In the genomic region with DNA sequence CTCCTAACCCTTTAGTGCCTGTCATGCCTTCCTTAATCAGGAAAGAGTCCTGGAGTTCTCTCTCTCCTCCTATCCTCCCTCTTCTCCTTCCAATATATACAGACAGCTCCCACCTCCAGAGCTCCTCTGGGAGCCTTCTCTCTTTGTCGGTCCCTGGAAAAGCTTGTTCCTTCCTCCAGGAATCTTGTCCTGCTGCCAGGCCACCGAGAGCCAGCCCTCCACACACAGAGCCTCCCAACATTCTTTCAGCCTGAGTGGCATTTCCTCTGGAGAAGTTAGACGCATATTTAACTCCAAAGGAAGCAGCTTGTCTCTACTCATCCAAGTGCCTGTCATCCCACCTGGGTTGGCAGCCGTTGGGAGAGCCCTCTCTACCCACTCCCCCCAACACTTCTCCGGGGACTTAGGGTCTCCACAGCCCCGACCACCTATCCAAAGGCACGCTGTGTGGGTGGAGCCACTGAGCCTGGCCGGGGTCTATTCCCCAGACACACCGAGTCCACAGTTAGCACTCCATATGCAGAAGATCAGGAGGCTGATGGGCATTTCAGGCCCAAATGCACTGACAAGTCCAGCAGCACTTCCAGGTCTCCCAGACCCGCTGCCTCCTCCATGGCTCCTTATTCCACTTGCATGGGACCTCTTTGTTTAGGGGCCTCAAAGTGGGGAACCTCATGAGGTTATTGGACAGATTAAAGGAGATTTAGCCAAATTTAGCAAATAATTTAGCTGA, we compare ENCODE assay signal across 10 cellular contexts. TPM values are rescaled to one million over a fixed set of nuclear protein-coding genes. Genes with fewer than 3 reads are reported as not detected.
A peak's percentile ranks its signal among the peaks of the same experiment; 100 is the strongest.
DNase-seq lines count a peak whose midpoint lies in the region; ATAC-seq and TF ChIP-seq lines count a peak whose summit lies in the region.
"Had no signal": no experiment of that assay in that cellular context is flagged by ENCODE, and none has a peak within 500 bp of the region (broad histone marks: within the 10 kb centered on the region; RNA-seq: fewer than 3 reads in every experiment).

No MANE protein-coding gene starts in this region.

- no peaks in the 10 kb centered on the region for H3K9me2 ChIP-seq in PC-3 (replicated peaks; ENCODE audit: low read length)

- no TSS peak for BruUV-seq in PC-3 (replicated peaks; lab: Mats Ljungman, UMichigan)

- peaks cover 56% of the 10 kb centered on the region for H3K4me1 ChIP-seq in PC-3 (ENCODE audit: insufficient read depth, low read length)
- H3K4me1 ChIP-seq in muscle layer of colon (ENCODE audit: insufficient read depth, low read length), result peaks cover 59% of the 10 kb centered on the region

- H3K36me3 ChIP-seq in PC-3 (ENCODE audit: low read depth, low read length), result no peaks in the 10 kb centered on the region
- no peaks in the 10 kb centered on the region for H3K36me3 ChIP-seq in muscle layer of colon (ENCODE audit: insufficient read depth, low read length)

- ATAC-seq in PC-3 (peak; percentile 83), GM21576 (IDR thresholded peaks at IDR 0.05; ENCODE audit: unreplicated experiment) (no peak), GM18909 (IDR thresholded peaks at IDR 0.05; ENCODE audit: poor library complexity, unreplicated experiment) (no peak), GM21381 (IDR thresholded peaks at IDR 0.05; ENCODE audit: unreplicated experiment) (no peak)

- intact Hi-C loops in PC-3 (cut with micrococcal nuclease), result no loop called here

- H4K20me1 ChIP-seq in PC-3 (ENCODE audit: low read length), result no peaks in the 10 kb centered on the region

- no peak for TF ChIP-seq CTCF in PC-3 (conservative IDR thresholded peaks at IDR 0.05; ENCODE audit: low read depth, low read length)
- TF ChIP-seq CTCF in epithelial cell of esophagus (IDR thresholded peaks at IDR 0.05; ENCODE audit: insufficient read depth, low read depth, low read length, missing control alignments), result no peak

- no peaks in the 10 kb centered on the region for H3K9me3 ChIP-seq in PC-3 (ENCODE audit: low read length)
- no peaks in the 10 kb centered on the region for H3K9me3 ChIP-seq in muscle layer of colon (ENCODE audit: low read length)

- H2AFZ ChIP-seq in PC-3 (ENCODE audit: low read length), result peak overlapping the region; percentile 25; the same call in 1 of the 2 replicates

- H3K79me2 ChIP-seq in PC-3 (ENCODE audit: low read length), result no peaks in the 10 kb centered on the region

- DNase-seq in AG08395 (ENCODE audit: low spot score) (peak; percentile 87), PC-3 (peak; percentile 95), epithelial cell of esophagus (ENCODE audit: low read depth) (peak; percentile 87), NCI-H1436 treated with DMSO at 0.1 percent for 48 hours (lab: John Stamatoyannopoulos, UW) (no peak)
- DNase-seq: DMS53, MV-4-11 had no signal

- POLR2A ChIA-PET in PC-3 (lab: Charles Lee; ENCODE audit: unreplicated experiment), result interaction anchor here (0.6 kb wide), 1 partner anchor 134 kb away, joined by 3 read pairs; no protein-coding TSS in a partner anchor

- H3K4me3 ChIP-seq in PC-3 (ENCODE audit: low read length) (no peak overlapping the region; the same call in 1 of the 2 replicates), epithelial cell of esophagus (ENCODE audit: low read length) (no peak overlapping the region), muscle layer of colon (ENCODE audit: low read depth in 1 of 2, low read length in 2 of 2) (no peak overlapping the region)

- H3F3A ChIP-seq in PC-3 (ENCODE audit: low read length, unreplicated experiment), result no peaks in the 10 kb centered on the region

- H3K9ac ChIP-seq in PC-3 (ENCODE audit: low read length) (peak overlapping the region; percentile 48), muscle layer of colon (ENCODE audit: low read length) (no peak overlapping the region)

- H3K4me2 ChIP-seq in PC-3 (ENCODE audit: low read length), result peak overlapping the region; percentile 72

- H3K27ac ChIP-seq in PC-3 (ENCODE audit: low read length) (peak overlapping the region; percentile 85), muscle layer of colon (ENCODE audit: low read depth, low read length) (peak overlapping the region; percentile 53)

- no peaks in the 10 kb centered on the region for H3K27me3 ChIP-seq in PC-3 (ENCODE audit: low read length)
- H3K27me3 ChIP-seq in muscle layer of colon (ENCODE audit: control insufficient read depth in 1 of 2, insufficient read depth in 2 of 2, low read length in 2 of 2), result no peaks in the 10 kb centered on the region

- CTCF ChIA-PET in PC-3 (lab: Charles Lee), result interaction anchor here (0.6 to 1.7 kb wide), 5 partner anchors 11 to 192 kb away, joined by 3 to 5 read pairs (median 3); no protein-coding TSS in a partner anchor

RNA-seq across cellular contexts. Expression of gene DKK3, which starts 31.1 kb away (rescaled TPM):
- 0.07 and 0.35 TPM in 2 replicates for total RNA-seq in PC-3 (2014; rRNA removed)
